In genomic region chr5:90855296-90855990, GRCh38 we compare ENCODE assay signal across 28 cellular contexts.
"Had no signal": no experiment of that assay in that cellular context is flagged by ENCODE, and none has a peak within 500 bp of the region (broad histone marks: within the 10 kb centered on the region; RNA-seq: fewer than 3 reads in every experiment).

No MANE protein-coding gene starts in this region.

- H3K4me1 Mint-ChIP-seq: activated B cell treated with CpG ODN at 0.5 μM for 24 hours; activated CD4-positive, alpha-beta T cell treated with anti-CD3 and anti-CD28 coated beads, Interleukin-2, amount 10 ng/mL, durations not matched to agents 24 days and 14 days; activated naive CD4-positive, alpha-beta T cell treated with anti-CD3 and anti-CD28 coated beads, Interleukin-2, amount 10 ng/mL, durations not matched to agents 7 days and 5 days; activated naive CD8-positive, alpha-beta T cell treated with anti-CD3 and anti-CD28 coated beads, Interleukin-2, amount 10 ng/mL, durations not matched to agents 7 days and 5 days; activated T-helper 17 cell treated with anti-CD3 and anti-CD28 coated beads, Interleukin-2, amount 50 U/mL, for 72 hours had no signal

- H3K4me1 ChIP-seq: adrenal gland, body of pancreas had no signal

- DNase-seq: activated B cell treated with CpG ODN at 0.5 μM for 24 hours; activated CD4-positive, alpha-beta T cell treated with anti-CD3 and anti-CD28 coated beads for 1 hour; activated CD4-positive, alpha-beta T cell treated with anti-CD3 and anti-CD28 coated beads, Interleukin-2, amount 10 ng/mL, durations not matched to agents 24 days and 14 days; activated CD4-positive, alpha-beta T cell treated with anti-CD3 and anti-CD28 coated beads, Interleukin-2, amount 50 U/mL, for 48 hours; activated gamma-delta T cell; activated naive CD4-positive, alpha-beta T cell treated with anti-CD3 and anti-CD28 coated beads, Interleukin-2, amount 10 ng/mL, durations not matched to agents 7 days and 5 days; activated naive CD8-positive, alpha-beta T cell treated with anti-CD3 and anti-CD28 coated beads, Interleukin-2, amount 10 ng/mL, durations not matched to agents 7 days and 5 days; activated T-cell treated with anti-CD3 and anti-CD28 coated beads, Interleukin-2, amount 50 U/mL, for 4 hours; adrenal gland; aorta; body of pancreas; MG63; MV-4-11; NCI-H1092 treated with DMSO at 0.1 percent for 48 hours; NCI-H1436; NCI-H1694 treated with DMSO at 0.1 percent for 48 hours; NCI-H2029 treated with DMSO at 0.1 percent for 48 hours; NCI-H345; NCI-H510A; NCI-H526 treated with DMSO at 0.1 percent for 48 hours; NCI-H82; SIG-M5; T-helper 17 cell; T1000 had no signal

- H3K36me3 Mint-ChIP-seq: activated naive CD4-positive, alpha-beta T cell treated with anti-CD3 and anti-CD28 coated beads, Interleukin-2, amount 10 ng/mL, durations not matched to agents 7 days and 5 days; activated naive CD8-positive, alpha-beta T cell treated with anti-CD3 and anti-CD28 coated beads, Interleukin-2, amount 10 ng/mL, durations not matched to agents 7 days and 5 days had no signal

- H3K9me3 Mint-ChIP-seq: activated B cell treated with CpG ODN at 0.5 μM for 24 hours; activated CD4-positive, alpha-beta T cell treated with anti-CD3 and anti-CD28 coated beads, Interleukin-2, amount 10 ng/mL, durations not matched to agents 24 days and 14 days; activated naive CD4-positive, alpha-beta T cell treated with anti-CD3 and anti-CD28 coated beads, Interleukin-2, amount 10 ng/mL, durations not matched to agents 7 days and 5 days; activated naive CD8-positive, alpha-beta T cell treated with anti-CD3 and anti-CD28 coated beads, Interleukin-2, amount 10 ng/mL, durations not matched to agents 7 days and 5 days; activated T-cell treated with anti-CD3 and anti-CD28 coated beads, Interleukin-2, amount 50 U/mL, for 4 hours; activated T-helper 17 cell treated with anti-CD3 and anti-CD28 coated beads, Interleukin-2, amount 50 U/mL, for 72 hours had no signal

- H3K27ac ChIP-seq: adrenal gland, body of pancreas, cardiac muscle cell, KMS-11 had no signal

- H3K36me3 ChIP-seq: adrenal gland, cardiac muscle cell, MG63 had no signal

- H3K9ac ChIP-seq: KMS-11 had no signal

- H3K27me3 ChIP-seq: adrenal gland, body of pancreas, cardiac muscle cell, MG63 had no signal

- FAIRE-seq: TTC549 had no signal

- ATAC-seq: activated T-cell treated with anti-CD3 and anti-CD28 coated beads, Interleukin-2, amount 50 U/mL, for 4 hours; activated T-helper 17 cell treated with anti-CD3 and anti-CD28 coated beads, Interleukin-2, amount 50 U/mL, for 72 hours; body of pancreas; T-helper 17 cell had no signal

- H3K27ac Mint-ChIP-seq: activated B cell treated with CpG ODN at 0.5 μM for 24 hours; activated CD4-positive, alpha-beta T cell treated with anti-CD3 and anti-CD28 coated beads, Interleukin-2, amount 10 ng/mL, durations not matched to agents 24 days and 14 days; activated naive CD4-positive, alpha-beta T cell treated with anti-CD3 and anti-CD28 coated beads, Interleukin-2, amount 10 ng/mL, durations not matched to agents 7 days and 5 days; activated naive CD8-positive, alpha-beta T cell treated with anti-CD3 and anti-CD28 coated beads, Interleukin-2, amount 10 ng/mL, durations not matched to agents 7 days and 5 days; activated T-helper 17 cell treated with anti-CD3 and anti-CD28 coated beads, Interleukin-2, amount 50 U/mL, for 72 hours; T-helper 17 cell had no signal

- H3K4me3 ChIP-seq: adrenal gland, body of pancreas, cardiac muscle cell, MG63 had no signal

- H3K4me3 Mint-ChIP-seq: activated B cell treated with CpG ODN at 0.5 μM for 24 hours; activated CD4-positive, alpha-beta T cell treated with anti-CD3 and anti-CD28 coated beads, Interleukin-2, amount 10 ng/mL, durations not matched to agents 24 days and 14 days; activated naive CD4-positive, alpha-beta T cell treated with anti-CD3 and anti-CD28 coated beads, Interleukin-2, amount 10 ng/mL, durations not matched to agents 7 days and 5 days; activated naive CD8-positive, alpha-beta T cell treated with anti-CD3 and anti-CD28 coated beads, Interleukin-2, amount 10 ng/mL, durations not matched to agents 7 days and 5 days; activated T-cell treated with anti-CD3 and anti-CD28 coated beads, Interleukin-2, amount 50 U/mL, for 4 hours; activated T-helper 17 cell treated with anti-CD3 and anti-CD28 coated beads, Interleukin-2, amount 50 U/mL, for 72 hours; T-helper 17 cell had no signal

- H3K27me3 Mint-ChIP-seq: activated B cell treated with CpG ODN at 0.5 μM for 24 hours, T-helper 17 cell had no signal

- H3K4me2 ChIP-seq: KMS-11 had no signal

- H3K9me3 ChIP-seq: adrenal gland, body of pancreas, MG63 had no signal
